ENCODE assay signal across 1 cellular context in the genomic region with DNA sequence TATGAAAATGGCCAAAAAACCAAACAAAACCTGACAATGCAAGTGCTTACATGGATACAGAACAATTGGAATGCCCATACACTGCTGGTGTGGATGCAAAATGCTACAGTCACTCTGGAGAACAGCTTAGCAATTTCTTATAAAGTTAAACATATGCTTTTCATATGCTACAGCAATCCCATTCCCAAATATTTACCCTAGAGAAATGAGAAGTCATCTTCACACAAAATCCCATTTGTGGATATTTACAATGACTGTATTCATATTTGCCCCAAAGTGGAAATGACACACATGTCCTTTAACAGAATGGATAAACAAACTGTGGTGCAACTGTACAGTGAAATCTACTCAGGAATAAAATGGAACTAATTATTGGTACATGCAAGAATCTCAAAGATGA.
TF ChIP-seq lines count a peak whose summit lies in the region.

No MANE protein-coding gene starts in this region.

TF ChIP-seq in HepG2, 621 proteins besides CTCF, POLR2A, EP300 and RAD21 (continued from another document):
- TF ChIP-seq, protein P1, sequence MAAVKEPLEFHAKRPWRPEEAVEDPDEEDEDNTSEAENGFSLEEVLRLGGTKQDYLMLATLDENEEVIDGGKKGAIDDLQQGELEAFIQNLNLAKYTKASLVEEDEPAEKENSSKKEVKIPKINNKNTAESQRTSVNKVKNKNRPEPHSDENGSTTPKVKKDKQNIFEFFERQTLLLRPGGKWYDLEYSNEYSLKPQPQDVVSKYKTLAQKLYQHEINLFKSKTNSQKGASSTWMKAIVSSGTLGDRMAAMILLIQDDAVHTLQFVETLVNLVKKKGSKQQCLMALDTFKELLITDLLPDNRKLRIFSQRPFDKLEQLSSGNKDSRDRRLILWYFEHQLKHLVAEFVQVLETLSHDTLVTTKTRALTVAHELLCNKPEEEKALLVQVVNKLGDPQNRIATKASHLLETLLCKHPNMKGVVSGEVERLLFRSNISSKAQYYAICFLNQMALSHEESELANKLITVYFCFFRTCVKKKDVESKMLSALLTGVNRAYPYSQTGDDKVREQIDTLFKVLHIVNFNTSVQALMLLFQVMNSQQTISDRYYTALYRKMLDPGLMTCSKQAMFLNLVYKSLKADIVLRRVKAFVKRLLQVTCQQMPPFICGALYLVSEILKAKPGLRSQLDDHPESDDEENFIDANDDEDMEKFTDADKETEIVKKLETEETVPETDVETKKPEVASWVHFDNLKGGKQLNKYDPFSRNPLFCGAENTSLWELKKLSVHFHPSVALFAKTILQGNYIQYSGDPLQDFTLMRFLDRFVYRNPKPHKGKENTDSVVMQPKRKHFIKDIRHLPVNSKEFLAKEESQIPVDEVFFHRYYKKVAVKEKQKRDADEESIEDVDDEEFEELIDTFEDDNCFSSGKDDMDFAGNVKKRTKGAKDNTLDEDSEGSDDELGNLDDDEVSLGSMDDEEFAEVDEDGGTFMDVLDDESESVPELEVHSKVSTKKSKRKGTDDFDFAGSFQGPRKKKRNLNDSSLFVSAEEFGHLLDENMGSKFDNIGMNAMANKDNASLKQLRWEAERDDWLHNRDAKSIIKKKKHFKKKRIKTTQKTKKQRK (IDR thresholded peaks at IDR 0.05; ENCODE audit: low read length): no peak
- TF ChIP-seq ZNF207 (IDR thresholded peaks at IDR 0.05; ENCODE audit: borderline replicate concordance) (no peak), ZNF7 (CRISPR knock-in tag; IDR thresholded peaks at IDR 0.05) (peak; percentile 65; the same call in 1 of the 2 replicates), ARID2 (CRISPR knock-in tag; IDR thresholded peaks at IDR 0.05; ENCODE audit: borderline replicate concordance) (no peak), MIXL1 (CRISPR knock-in tag; IDR thresholded peaks at IDR 0.05) (no peak), ZNF230 (CRISPR knock-in tag; IDR thresholded peaks at IDR 0.05) (no peak), SYNCRIP (IDR thresholded peaks at IDR 0.05; ENCODE audit: insufficient read depth, low read depth, low read length) (no peak), JUN (CRISPR knock-in tag; IDR thresholded peaks at IDR 0.05) (no peak), FOXA3 (CRISPR knock-in tag; IDR thresholded peaks at IDR 0.05) (0 out of 2 replicates have a peak, but pooled peaks have one; percentile 17), MAFF (IDR thresholded peaks at IDR 0.05; ENCODE audit: low read depth, low read length) (no peak), SAP130 (CRISPR knock-in tag; IDR thresholded peaks at IDR 0.05; ENCODE audit: low read depth) (0 out of 2 replicates have a peak, but pooled peaks have one; percentile 16), FOXP1 (IDR thresholded peaks at IDR 0.05) (no peak), FOXP1 (CRISPR knock-in tag; IDR thresholded peaks at IDR 0.05) (no peak)
- TF ChIP-seq, protein P2, sequence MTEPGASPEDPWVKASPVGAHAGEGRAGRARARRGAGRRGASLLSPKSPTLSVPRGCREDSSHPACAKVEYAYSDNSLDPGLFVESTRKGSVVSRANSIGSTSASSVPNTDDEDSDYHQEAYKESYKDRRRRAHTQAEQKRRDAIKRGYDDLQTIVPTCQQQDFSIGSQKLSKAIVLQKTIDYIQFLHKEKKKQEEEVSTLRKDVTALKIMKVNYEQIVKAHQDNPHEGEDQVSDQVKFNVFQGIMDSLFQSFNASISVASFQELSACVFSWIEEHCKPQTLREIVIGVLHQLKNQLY (CRISPR knock-in tag; IDR thresholded peaks at IDR 0.05): no peak
- TF ChIP-seq, protein P3, sequence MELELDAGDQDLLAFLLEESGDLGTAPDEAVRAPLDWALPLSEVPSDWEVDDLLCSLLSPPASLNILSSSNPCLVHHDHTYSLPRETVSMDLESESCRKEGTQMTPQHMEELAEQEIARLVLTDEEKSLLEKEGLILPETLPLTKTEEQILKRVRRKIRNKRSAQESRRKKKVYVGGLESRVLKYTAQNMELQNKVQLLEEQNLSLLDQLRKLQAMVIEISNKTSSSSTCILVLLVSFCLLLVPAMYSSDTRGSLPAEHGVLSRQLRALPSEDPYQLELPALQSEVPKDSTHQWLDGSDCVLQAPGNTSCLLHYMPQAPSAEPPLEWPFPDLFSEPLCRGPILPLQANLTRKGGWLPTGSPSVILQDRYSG (CRISPR knock-in tag; IDR thresholded peaks at IDR 0.05): no peak
- TF ChIP-seq, protein P4, sequence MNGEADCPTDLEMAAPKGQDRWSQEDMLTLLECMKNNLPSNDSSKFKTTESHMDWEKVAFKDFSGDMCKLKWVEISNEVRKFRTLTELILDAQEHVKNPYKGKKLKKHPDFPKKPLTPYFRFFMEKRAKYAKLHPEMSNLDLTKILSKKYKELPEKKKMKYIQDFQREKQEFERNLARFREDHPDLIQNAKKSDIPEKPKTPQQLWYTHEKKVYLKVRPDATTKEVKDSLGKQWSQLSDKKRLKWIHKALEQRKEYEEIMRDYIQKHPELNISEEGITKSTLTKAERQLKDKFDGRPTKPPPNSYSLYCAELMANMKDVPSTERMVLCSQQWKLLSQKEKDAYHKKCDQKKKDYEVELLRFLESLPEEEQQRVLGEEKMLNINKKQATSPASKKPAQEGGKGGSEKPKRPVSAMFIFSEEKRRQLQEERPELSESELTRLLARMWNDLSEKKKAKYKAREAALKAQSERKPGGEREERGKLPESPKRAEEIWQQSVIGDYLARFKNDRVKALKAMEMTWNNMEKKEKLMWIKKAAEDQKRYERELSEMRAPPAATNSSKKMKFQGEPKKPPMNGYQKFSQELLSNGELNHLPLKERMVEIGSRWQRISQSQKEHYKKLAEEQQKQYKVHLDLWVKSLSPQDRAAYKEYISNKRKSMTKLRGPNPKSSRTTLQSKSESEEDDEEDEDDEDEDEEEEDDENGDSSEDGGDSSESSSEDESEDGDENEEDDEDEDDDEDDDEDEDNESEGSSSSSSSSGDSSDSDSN (CRISPR knock-in tag; IDR thresholded peaks at IDR 0.05): no peak
- TF ChIP-seq, protein P5, sequence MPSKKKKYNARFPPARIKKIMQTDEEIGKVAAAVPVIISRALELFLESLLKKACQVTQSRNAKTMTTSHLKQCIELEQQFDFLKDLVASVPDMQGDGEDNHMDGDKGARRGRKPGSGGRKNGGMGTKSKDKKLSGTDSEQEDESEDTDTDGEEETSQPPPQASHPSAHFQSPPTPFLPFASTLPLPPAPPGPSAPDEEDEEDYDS (CRISPR knock-in tag; IDR thresholded peaks at IDR 0.05): no peak
